18 cellular contexts compared by ENCODE assay signal in the genomic region with DNA sequence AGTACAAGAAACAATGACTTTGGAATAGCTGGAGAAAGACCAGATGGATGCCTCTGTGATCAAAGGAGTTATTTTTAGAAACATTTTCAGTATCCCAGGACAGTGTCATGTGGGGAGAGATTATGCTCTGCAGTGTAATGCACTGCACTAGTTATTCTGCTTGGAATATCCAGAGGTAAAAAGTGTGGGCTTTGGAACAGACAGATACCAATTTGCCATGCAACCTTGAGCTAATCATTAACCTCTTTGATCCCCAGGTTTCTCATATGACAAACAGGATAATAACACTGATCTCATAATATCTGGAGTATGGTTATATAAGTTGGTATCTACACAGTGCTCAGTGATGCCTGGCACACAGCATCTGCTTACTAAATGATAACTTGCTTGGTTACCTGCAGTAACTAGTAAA. TPM values are rescaled to one million over a fixed set of nuclear protein-coding genes. Genes with fewer than 3 reads are reported as not detected.
DNase-seq lines count a peak whose midpoint lies in the region; ATAC-seq and TF ChIP-seq lines count a peak whose summit lies in the region.
"Had no signal": no experiment of that assay in that cellular context is flagged by ENCODE, and none has a peak within 500 bp of the region (broad histone marks: within the 10 kb centered on the region; RNA-seq: fewer than 3 reads in every experiment).

No MANE protein-coding gene starts in this region.

- no peak overlapping the region for H3K27ac Mint-ChIP-seq in MCF 10A (ENCODE audit: low read depth, unreplicated experiment)
- H3K27ac Mint-ChIP-seq in activated T-cell treated with anti-CD3 and anti-CD28 coated beads, Interleukin-2, amount 50 U/mL, for 72 hours, result no peak overlapping the region
- H3K27ac Mint-ChIP-seq: activated CD8-positive, alpha-beta memory T cell treated with anti-CD3 and anti-CD28 coated beads, Interleukin-2, amount 10 ng/mL, durations not matched to agents 7 days and 5 days; CD14-positive monocyte; neural progenitor cell had no signal

- no peaks in the 10 kb centered on the region for H3K4me1 ChIP-seq in right atrium auricular region
- H3K4me1 ChIP-seq: gastrocnemius medialis had no signal

- no peak for TF ChIP-seq CTCF in right atrium auricular region (IDR thresholded peaks at IDR 0.05)
- no peak for TF ChIP-seq CTCF in MCF 10A (IDR thresholded peaks at IDR 0.05; ENCODE audit: unreplicated experiment)

- H3K36me3 Mint-ChIP-seq in MCF 10A (ENCODE audit: insufficient read depth, unreplicated experiment), result no peaks in the 10 kb centered on the region
- no peaks in the 10 kb centered on the region for H3K36me3 Mint-ChIP-seq in activated T-cell treated with anti-CD3 and anti-CD28 coated beads, Interleukin-2, amount 50 U/mL, for 72 hours (ENCODE audit: insufficient read depth in 2 of 2)
- H3K36me3 Mint-ChIP-seq: activated CD8-positive, alpha-beta memory T cell treated with anti-CD3 and anti-CD28 coated beads, Interleukin-2, amount 10 ng/mL, durations not matched to agents 7 days and 5 days; CD14-positive monocyte; neural progenitor cell had no signal

- CTCF ChIA-PET in MCF 10A (lab: Yijun Ruan, JAX), result interaction anchor here (1.3 kb wide), 1 partner anchor 214 kb away, joined by 3 read pairs; no protein-coding TSS in a partner anchor

- H3K27ac ChIP-seq in right atrium auricular region, result no peak overlapping the region
- H3K27ac ChIP-seq: epithelial cell of prostate, gastrocnemius medialis, neural progenitor cell had no signal

- H3K4me1 Mint-ChIP-seq in MCF 10A (ENCODE audit: insufficient read depth, unreplicated experiment), result no peaks in the 10 kb centered on the region
- no peaks in the 10 kb centered on the region for H3K4me1 Mint-ChIP-seq in activated T-cell treated with anti-CD3 and anti-CD28 coated beads, Interleukin-2, amount 50 U/mL, for 72 hours (ENCODE audit: low read depth)
- H3K4me1 Mint-ChIP-seq: activated CD8-positive, alpha-beta memory T cell treated with anti-CD3 and anti-CD28 coated beads, Interleukin-2, amount 10 ng/mL, durations not matched to agents 7 days and 5 days; CD14-positive monocyte; neural progenitor cell had no signal

- no peaks in the 10 kb centered on the region for H3K9me3 ChIP-seq in right atrium auricular region
- H3K9me3 ChIP-seq: gastrocnemius medialis had no signal

- POLR2A ChIA-PET in MCF 10A (lab: Yijun Ruan, JAX), result no interaction called here

- no peaks in the 10 kb centered on the region for H3K36me3 ChIP-seq in right atrium auricular region
- H3K36me3 ChIP-seq: gastrocnemius medialis, neural progenitor cell had no signal

- H3K27me3 Mint-ChIP-seq in MCF 10A (ENCODE audit: insufficient read depth, unreplicated experiment), result peaks cover 10% of the 10 kb centered on the region
- peaks cover 50% of the 10 kb centered on the region for H3K27me3 Mint-ChIP-seq in activated T-cell treated with anti-CD3 and anti-CD28 coated beads, Interleukin-2, amount 50 U/mL, for 72 hours (ENCODE audit: low read depth)

- ATAC-seq in Right ventricle myocardium superior (ENCODE audit: poor library complexity) (peak; percentile 95), HG02884 (IDR thresholded peaks at IDR 0.05; ENCODE audit: unreplicated experiment) (no peak)
- no peak for ATAC-seq in activated T-cell treated with anti-CD3 and anti-CD28 coated beads, Interleukin-2, amount 50 U/mL, for 72 hours (replicated peaks in 1 of 2)
- ATAC-seq: activated CD8-positive, alpha-beta memory T cell treated with anti-CD3 and anti-CD28 coated beads, Interleukin-2, amount 10 ng/mL, durations not matched to agents 7 days and 5 days; gastrocnemius medialis; stimulated activated naive CD8-positive, alpha-beta T cell treated with anti-CD3 and anti-CD28 coated beads, Interleukin-15, Interleukin-2, amounts not matched to agents 100 U/mL and 50 U/mL, for 24 hours had no signal

- H3K9me3 Mint-ChIP-seq in MCF 10A (ENCODE audit: unreplicated experiment), result no peaks in the 10 kb centered on the region
- no peaks in the 10 kb centered on the region for H3K9me3 Mint-ChIP-seq in activated T-cell treated with anti-CD3 and anti-CD28 coated beads, Interleukin-2, amount 50 U/mL, for 72 hours
- H3K9me3 Mint-ChIP-seq: neural progenitor cell had no signal

- DNase-seq in Right ventricle myocardium superior, result no peak
- no peak for DNase-seq in right atrium auricular region (ENCODE audit: low spot score)
- peak; percentile 83 for DNase-seq in cerebellar cortex (ENCODE audit: low spot score)
- peak; percentile 24 for DNase-seq in left kidney (ENCODE audit: low read depth, low spot score)
- DNase-seq in MCF 10A (ENCODE audit: unreplicated experiment), result no peak
- no peak for DNase-seq in activated T-cell treated with anti-CD3 and anti-CD28 coated beads, Interleukin-2, amount 50 U/mL, for 72 hours
- no peak for DNase-seq in NCI-H2196 treated with DMSO at 0.1 percent for 48 hours (lab: John Stamatoyannopoulos, UW; ENCODE audit: unreplicated experiment)
- DNase-seq: activated CD8-positive, alpha-beta memory T cell treated with anti-CD3 and anti-CD28 coated beads, Interleukin-2, amount 10 ng/mL, durations not matched to agents 7 days and 5 days; aorta; gastrocnemius medialis; NCI-H146; stimulated activated naive CD8-positive, alpha-beta T cell treated with anti-CD3 and anti-CD28 coated beads, Interleukin-15, Interleukin-2, amounts not matched to agents 100 U/mL and 50 U/mL, for 24 hours had no signal

- no peak overlapping the region for H3K4me3 Mint-ChIP-seq in MCF 10A (ENCODE audit: unreplicated experiment)
- no peak overlapping the region for H3K4me3 Mint-ChIP-seq in activated T-cell treated with anti-CD3 and anti-CD28 coated beads, Interleukin-2, amount 50 U/mL, for 72 hours
- H3K4me3 Mint-ChIP-seq: activated CD8-positive, alpha-beta memory T cell treated with anti-CD3 and anti-CD28 coated beads, Interleukin-2, amount 10 ng/mL, durations not matched to agents 7 days and 5 days; CD14-positive monocyte; neural progenitor cell had no signal

- intact Hi-C loops in Right ventricle myocardium superior (cut with DNase I), result no loop called here
- intact Hi-C loops in MCF 10A (cut with micrococcal nuclease), result no loop called here

- BruUV-seq in MCF 10A (replicated peaks; lab: Mats Ljungman, UMichigan), result no TSS peak

- no peak overlapping the region for H3K4me3 ChIP-seq in right atrium auricular region
- H3K4me3 ChIP-seq: gastrocnemius medialis, neural progenitor cell had no signal

- no peaks in the 10 kb centered on the region for H3K27me3 ChIP-seq in right atrium auricular region
- H3K27me3 ChIP-seq: gastrocnemius medialis, neural progenitor cell had no signal

RNA-seq across cellular contexts. Expression of gene SLC7A14, which starts 12.2 kb away (rescaled TPM):
- total RNA-seq in Right ventricle myocardium superior (not detected), right atrium auricular region (not detected), MCF 10A (2022) (not detected in 2 replicates)
- not detected for total RNA-seq in activated T-cell treated with anti-CD3 and anti-CD28 coated beads, Interleukin-2, amount 50 U/mL, for 72 hours
- total RNA-seq: A673; activated CD8-positive, alpha-beta memory T cell treated with anti-CD3 and anti-CD28 coated beads, Interleukin-2, amount 10 ng/mL, durations not matched to agents 7 days and 5 days; aorta; SK-MEL-5 had no signal

Comparison
In these comparisons a context has a peak if more than half of its experiments do, and no peak if none do; other contexts are left out.
1. DNase-seq: peak in cerebellar cortex (single experiment) and left kidney (single experiment); none in Right ventricle myocardium superior (single experiment), right atrium auricular region (single experiment), MCF 10A (single experiment), activated T-cell treated with anti-CD3 and anti-CD28 coated beads, Interleukin-2, amount 50 U/mL, for 72 hours (0 of 2) and NCI-H2196 treated with DMSO at 0.1 percent for 48 hours (single experiment).